1 cellular context compared by ENCODE assay signal in the genomic region with DNA sequence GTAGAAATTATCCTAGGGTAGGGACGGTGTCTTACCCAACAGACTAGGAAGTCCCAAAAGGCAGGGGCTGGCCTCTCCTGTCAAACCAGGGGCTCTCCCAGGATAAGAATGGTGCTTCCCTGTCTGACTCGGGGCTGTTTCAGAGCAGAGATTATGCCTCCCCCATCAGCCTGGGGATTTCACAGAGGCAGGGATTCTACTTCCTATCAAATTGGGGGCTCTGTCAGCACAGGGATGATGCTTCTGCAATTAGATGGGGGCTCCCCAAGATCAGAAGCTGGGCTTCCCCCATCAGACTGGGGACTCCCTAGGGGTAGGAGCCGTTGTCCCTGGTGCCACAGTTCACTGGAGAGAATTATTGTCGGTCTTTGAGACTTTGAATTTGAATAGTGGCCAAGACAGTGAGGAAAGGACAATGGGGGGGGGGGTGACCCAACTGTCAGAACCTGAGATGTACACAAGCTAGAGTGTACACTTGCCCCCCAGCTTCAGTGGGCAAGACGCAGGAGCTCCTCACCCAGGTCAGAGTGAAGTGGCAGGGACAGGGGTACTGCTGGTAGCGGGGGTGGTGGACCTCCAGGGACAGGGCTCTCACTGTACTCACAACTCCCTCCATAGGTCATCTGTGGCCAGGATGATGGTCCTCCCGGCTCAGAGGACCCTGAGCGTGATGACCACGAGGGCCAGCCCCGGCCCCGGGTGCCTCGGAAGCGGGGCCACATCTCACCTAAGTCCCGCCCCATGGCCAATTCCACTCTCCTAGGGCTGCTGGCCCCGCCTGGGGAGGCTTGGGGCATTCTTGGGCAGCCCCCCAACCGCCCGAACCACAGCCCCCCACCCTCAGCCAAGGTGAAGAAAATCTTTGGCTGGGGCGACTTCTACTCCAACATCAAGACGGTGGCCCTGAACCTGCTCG.
TF ChIP-seq lines count a peak whose summit lies in the region.

No MANE protein-coding gene starts in this region.

TF ChIP-seq in K562, 482 proteins besides CTCF, POLR2A, EP300 and RAD21:
- TF ChIP-seq U2AF2 (optimal IDR thresholded peaks at IDR 0.05; ENCODE audit: low read depth, low read length) (no peak), SP1 (CRISPR knock-in tag; IDR thresholded peaks at IDR 0.05) (no peak), TCF3 (CRISPR knock-in tag; IDR thresholded peaks at IDR 0.05) (no peak), RBM34 (IDR thresholded peaks at IDR 0.05; ENCODE audit: borderline replicate concordance, insufficient read depth, low read length) (no peak), SRF (CRISPR knock-in tag; IDR thresholded peaks at IDR 0.05) (no peak)
- TF ChIP-seq, protein P1, sequence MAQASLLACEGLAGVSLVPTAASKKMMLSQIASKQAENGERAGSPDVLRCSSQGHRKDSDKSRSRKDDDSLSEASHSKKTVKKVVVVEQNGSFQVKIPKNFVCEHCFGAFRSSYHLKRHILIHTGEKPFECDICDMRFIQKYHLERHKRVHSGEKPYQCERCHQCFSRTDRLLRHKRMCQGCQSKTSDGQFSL (CRISPR knock-in tag; IDR thresholded peaks at IDR 0.05), result 0 out of 2 replicates have a peak, but pooled peaks have one; percentile 44
- TF ChIP-seq, protein P1 (tag; IDR thresholded peaks at IDR 0.05), result no peak
- TF ChIP-seq, protein P2, sequence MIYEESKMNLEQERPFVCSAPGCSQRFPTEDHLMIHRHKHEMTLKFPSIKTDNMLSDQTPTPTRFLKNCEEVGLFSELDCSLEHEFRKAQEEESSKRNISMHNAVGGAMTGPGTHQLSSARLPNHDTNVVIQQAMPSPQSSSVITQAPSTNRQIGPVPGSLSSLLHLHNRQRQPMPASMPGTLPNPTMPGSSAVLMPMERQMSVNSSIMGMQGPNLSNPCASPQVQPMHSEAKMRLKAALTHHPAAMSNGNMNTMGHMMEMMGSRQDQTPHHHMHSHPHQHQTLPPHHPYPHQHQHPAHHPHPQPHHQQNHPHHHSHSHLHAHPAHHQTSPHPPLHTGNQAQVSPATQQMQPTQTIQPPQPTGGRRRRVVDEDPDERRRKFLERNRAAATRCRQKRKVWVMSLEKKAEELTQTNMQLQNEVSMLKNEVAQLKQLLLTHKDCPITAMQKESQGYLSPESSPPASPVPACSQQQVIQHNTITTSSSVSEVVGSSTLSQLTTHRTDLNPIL (CRISPR knock-in tag; IDR thresholded peaks at IDR 0.05), result no peak
TF ChIP-seq in K562: peak in this region for 1.
